Comparison of ENCODE assay signal across 9 cellular contexts in the genomic region with DNA sequence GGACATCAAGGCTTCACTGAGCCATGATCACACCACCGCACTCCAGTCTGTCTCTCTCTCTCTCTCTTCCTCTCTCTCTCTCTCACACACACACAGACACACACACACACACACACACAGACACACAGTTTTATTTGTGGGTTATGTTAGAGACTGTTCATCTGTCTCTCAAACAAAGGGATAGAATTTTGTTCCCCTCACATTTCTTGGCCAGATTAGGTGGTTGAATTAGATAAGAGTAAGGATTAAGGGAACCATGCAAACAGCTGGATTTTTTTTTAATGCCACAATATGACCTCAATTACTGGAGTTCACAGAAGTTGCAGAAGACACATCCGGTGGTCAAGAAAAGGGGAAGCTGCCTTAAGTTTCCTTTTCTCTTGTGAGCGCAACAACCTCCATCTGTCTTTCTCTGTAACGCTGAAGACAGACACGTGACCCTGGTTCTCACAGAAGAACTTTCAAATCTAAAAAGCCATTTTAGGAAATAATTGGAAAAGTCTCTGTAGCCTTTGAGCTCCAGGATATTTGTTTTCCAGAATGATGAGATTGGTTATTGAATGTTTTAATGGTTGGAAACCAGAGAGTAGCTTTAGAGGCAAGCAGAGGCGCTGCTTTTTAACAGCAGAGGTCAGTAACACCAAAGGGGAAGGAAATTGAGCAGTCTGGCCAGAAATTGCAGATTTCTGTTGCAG. TPM values are rescaled to one million over a fixed set of nuclear protein-coding genes. Genes with fewer than 3 reads are reported as not detected.
A peak's percentile ranks its signal among the peaks of the same experiment; 100 is the strongest.
DNase-seq lines count a peak whose midpoint lies in the region; ATAC-seq and TF ChIP-seq lines count a peak whose summit lies in the region.
"Had no signal": no experiment of that assay in that cellular context is flagged by ENCODE, and none has a peak within 500 bp of the region (broad histone marks: within the 10 kb centered on the region; RNA-seq: fewer than 3 reads in every experiment).

No MANE protein-coding gene starts in this region.

- ATAC-seq in GM19397 (IDR thresholded peaks at IDR 0.05; ENCODE audit: unreplicated experiment) (peak; percentile 94), HG03354 (IDR thresholded peaks at IDR 0.05; ENCODE audit: poor library complexity, severe bottlenecking, unreplicated experiment) (peak; percentile 89), gastroesophageal sphincter (peak; percentile 46)

- peaks cover 0 to 6% (median 0%) of the 10 kb centered on the region in 3 donors for H3K4me1 ChIP-seq in gastroesophageal sphincter

- TF ChIP-seq CTCF in gastroesophageal sphincter (IDR thresholded peaks at IDR 0.05), result peak; percentile 20 to 57 (median 50)

- TF ChIP-seq POLR2A in gastroesophageal sphincter (IDR thresholded peaks at IDR 0.05), result no peak

- no peaks in the 10 kb centered on the region for H3K36me3 ChIP-seq in gastroesophageal sphincter

- 30 to 33% methylated on average over 5 to 6 of the region's 6 CpGs for WGBS in gastroesophageal sphincter (ENCODE audit: low coverage in 1 of 2), 2 donors

- no peak for TF ChIP-seq EP300 in gastroesophageal sphincter (IDR thresholded peaks at IDR 0.05)

- H3K27me3 ChIP-seq in gastroesophageal sphincter, result no peaks in the 10 kb centered on the region

- no peak overlapping the region for H3K4me3 ChIP-seq in gastroesophageal sphincter

- H3K27ac ChIP-seq in gastroesophageal sphincter, result no peak overlapping the region
- H3K27ac ChIP-seq: epithelial cell of prostate had no signal

- no peaks in the 10 kb centered on the region for H3K9me3 ChIP-seq in gastroesophageal sphincter

- DNase-seq in NCI-H1694 treated with DMSO at 0.1 percent for 48 hours (lab: John Stamatoyannopoulos, UW) (peak; percentile 11), NCI-H1694 (lab: John Stamatoyannopoulos, UW) (no peak), SKM-1 treated with dmso at 0.1 percent for 144 hours (lab: John Stamatoyannopoulos, UW; ENCODE audit: unreplicated experiment) (peak; percentile 96), renal cortical epithelial cell (ENCODE audit: low read depth) (peak; percentile 62)
- no peak for DNase-seq in activated CD4-positive, CD25-positive, alpha-beta regulatory T cell (lab: John Stamatoyannopoulos, UW)

RNA-seq across cellular contexts. Expression of a gene that starts 33.0 kb away (rescaled TPM):
- total RNA-seq in gastroesophageal sphincter, result not detected
- total RNA-seq in renal cortical epithelial cell, result 0.10 TPM in 1 of 2 replicates, not detected in the other

Comparison
In these comparisons a context has a peak if more than half of its experiments do, and no peak if none do; other contexts are left out.
1. DNase-seq: peak in NCI-H1694 treated with DMSO at 0.1 percent for 48 hours (single experiment), SKM-1 treated with dmso at 0.1 percent for 144 hours (single experiment) and renal cortical epithelial cell (single experiment); none in NCI-H1694 (single experiment) and activated CD4-positive, CD25-positive, alpha-beta regulatory T cell (0 of 4).
2. Peak in every context shown above with its lines, with median percentiles within 50 percentile points of each other: ATAC-seq.